Comparison of ENCODE assay signal across 9 cellular contexts in genomic region chr10:119395287-119396007, GRCh38.
DNase-seq lines count a peak whose midpoint lies in the region; ATAC-seq and TF ChIP-seq lines count a peak whose summit lies in the region.
"Had no signal": no experiment of that assay in that cellular context is flagged by ENCODE, and none has a peak within 500 bp of the region (broad histone marks: within the 10 kb centered on the region; RNA-seq: fewer than 3 reads in every experiment).

No MANE protein-coding gene starts in this region.

- ATAC-seq in GM19467 (IDR thresholded peaks at IDR 0.05; ENCODE audit: unreplicated experiment) (no peak), GM21619 (IDR thresholded peaks at IDR 0.05; ENCODE audit: unreplicated experiment) (no peak), HG03095 (IDR thresholded peaks at IDR 0.05; ENCODE audit: unreplicated experiment) (no peak)

- DNase-seq in Kasumi-1 (lab: John Stamatoyannopoulos, UW) = peak; percentile 83 to 87
- DNase-seq in brain microvascular endothelial cell = peak; percentile 37
- no peak for DNase-seq in DMS153 treated with DMSO at 0.1 percent for 48 hours (lab: John Stamatoyannopoulos, UW; ENCODE audit: unreplicated experiment)
- DNase-seq: foreskin melanocyte had no signal

- peaks cover 3 to 37% (median 25%) of the 10 kb centered on the region in 5 donors for H3K4me1 ChIP-seq in subcutaneous abdominal adipose tissue (ENCODE audit: control insufficient read depth in 5 of 5, insufficient read depth in 5 of 5, low read length in 5 of 5)

- H3K27ac ChIP-seq in brain microvascular endothelial cell (no peak overlapping the region), layer of hippocampus (ENCODE audit: low read depth, low read length) (peak overlapping the region; percentile 75), subcutaneous abdominal adipose tissue (ENCODE audit: low read depth, low read length) (peak overlapping the region; percentile 46)

- in situ Hi-C loops in brain microvascular endothelial cell (cut with HindIII; ENCODE audit: low pct_ligation_motif_present, low sequenced_read_pairs) = no loop called here

- no peaks in the 10 kb centered on the region for H3K27me3 ChIP-seq in brain microvascular endothelial cell (replicated peaks)
- H3K27me3 ChIP-seq in layer of hippocampus (ENCODE audit: control insufficient read depth, insufficient read depth, low read length) = no peaks in the 10 kb centered on the region
- H3K27me3 ChIP-seq in subcutaneous abdominal adipose tissue (ENCODE audit: control insufficient read depth in 5 of 5, insufficient read depth in 4 of 5, low read length in 5 of 5) = no peaks in the 10 kb centered on the region

- no peak overlapping the region for H3K4me3 ChIP-seq in brain microvascular endothelial cell (ENCODE audit: low read depth, low read length)
- H3K4me3 ChIP-seq in subcutaneous abdominal adipose tissue (ENCODE audit: low read depth in 1 of 5, low read length in 5 of 5) = no peak overlapping the region

- no peak for TF ChIP-seq CTCF in brain microvascular endothelial cell (IDR thresholded peaks at IDR 0.05; ENCODE audit: low read depth, low read length, missing control alignments)

- no peaks in the 10 kb centered on the region for H3K9me3 ChIP-seq in subcutaneous abdominal adipose tissue (ENCODE audit: control insufficient read depth in 5 of 5, low read length in 5 of 5)

- no peak overlapping the region for H3K9ac ChIP-seq in subcutaneous abdominal adipose tissue (ENCODE audit: low read length in 5 of 5)

- peaks cover 6% of the 10 kb centered on the region for H3K36me3 ChIP-seq in brain microvascular endothelial cell (replicated peaks)
- peaks cover 0 to 23% (median 11%) of the 10 kb centered on the region in 5 donors for H3K36me3 ChIP-seq in subcutaneous abdominal adipose tissue (ENCODE audit: control insufficient read depth in 5 of 5, insufficient read depth in 5 of 5, low read length in 5 of 5)
